Comparison of ENCODE assay signal across 28 cellular contexts in genomic region chr11:106390078-106390477, GRCh38.
"Had no signal": no experiment of that assay in that cellular context is flagged by ENCODE, and none has a peak within 500 bp of the region (broad histone marks: within the 10 kb centered on the region; RNA-seq: fewer than 3 reads in every experiment).

No MANE protein-coding gene starts in this region.

- H3K4me1 ChIP-seq: adrenal gland had no signal

- H3K4me3 Mint-ChIP-seq: activated CD4-positive, alpha-beta memory T cell treated with anti-CD3 and anti-CD28 coated beads, Interleukin-2, amount 10 ng/mL, durations not matched to agents 7 days and 5 days; activated CD4-positive, alpha-beta T cell treated with anti-CD3 and anti-CD28 coated beads for 36 hours; activated naive CD4-positive, alpha-beta T cell treated with anti-CD3 and anti-CD28 coated beads, Interleukin-2, amount 10 ng/mL, durations not matched to agents 7 days and 5 days; activated naive CD8-positive, alpha-beta T cell treated with anti-CD3 and anti-CD28 coated beads for 36 hours; activated T-helper 17 cell treated with anti-CD3 and anti-CD28 coated beads, Interleukin-2, amount 50 U/mL, for 72 hours; T-cell had no signal

- ATAC-seq: activated CD4-positive, alpha-beta T cell treated with anti-CD3 and anti-CD28 coated beads for 36 hours; activated T-helper 17 cell treated with anti-CD3 and anti-CD28 coated beads, Interleukin-2, amount 50 U/mL, for 72 hours; T-cell had no signal

- H3K27ac ChIP-seq: adrenal gland, WERI-Rb-1 had no signal

- H3K36me3 ChIP-seq: adrenal gland, MG63, WERI-Rb-1 had no signal

- DNase-seq: activated CD4-positive, alpha-beta memory T cell treated with anti-CD3 and anti-CD28 coated beads, Interleukin-2, amount 10 ng/mL, durations not matched to agents 7 days and 5 days; activated CD4-positive, alpha-beta T cell treated with anti-CD3 and anti-CD28 coated beads for 36 hours; activated CD4-positive, alpha-beta T cell treated with anti-CD3 and anti-CD28 coated beads, Interleukin-2, amount 50 U/mL, for 1 hour; activated gamma-delta T cell treated with Interleukin-2 at 50 U/mL for 16 hours; activated naive CD4-positive, alpha-beta T cell treated with anti-CD3 and anti-CD28 coated beads, Interleukin-2, amount 10 ng/mL, durations not matched to agents 7 days and 5 days; activated naive CD8-positive, alpha-beta T cell treated with anti-CD3 and anti-CD28 coated beads for 36 hours; activated T-cell treated with anti-CD3 and anti-CD28 coated beads for 4 hours; activated T-cell treated with anti-CD3 and anti-CD28 coated beads, Interleukin-2, amount 50 U/mL, for 48 hours; adrenal gland; anterior cingulate cortex; central memory CD4-positive, alpha-beta T cell; MG63; MV-4-11; NCI-H1092 treated with DMSO at 0.1 percent for 48 hours; NCI-H1417 treated with DMSO at 0.1 percent for 48 hours; NCI-H1694; NCI-H2029; NCI-H345; NCI-H510A; NCI-H526 treated with DMSO at 0.1 percent for 48 hours; NCI-H82; OCI-M1; SHP77 treated with DMSO at 0.1 percent for 48 hours; T-cell; WERI-Rb-1 had no signal

- FAIRE-seq: bronchial epithelial cell, RCC 7860 had no signal

- H3K4me3 ChIP-seq: adrenal gland, MG63 had no signal

- H3K27ac Mint-ChIP-seq: activated CD4-positive, alpha-beta memory T cell treated with anti-CD3 and anti-CD28 coated beads, Interleukin-2, amount 10 ng/mL, durations not matched to agents 7 days and 5 days; activated CD4-positive, alpha-beta T cell treated with anti-CD3 and anti-CD28 coated beads for 36 hours; activated naive CD4-positive, alpha-beta T cell treated with anti-CD3 and anti-CD28 coated beads, Interleukin-2, amount 10 ng/mL, durations not matched to agents 7 days and 5 days; activated naive CD8-positive, alpha-beta T cell treated with anti-CD3 and anti-CD28 coated beads for 36 hours; activated T-helper 17 cell treated with anti-CD3 and anti-CD28 coated beads, Interleukin-2, amount 50 U/mL, for 72 hours; T-cell had no signal

- H3K36me3 Mint-ChIP-seq: activated naive CD4-positive, alpha-beta T cell treated with anti-CD3 and anti-CD28 coated beads, Interleukin-2, amount 10 ng/mL, durations not matched to agents 7 days and 5 days; activated naive CD8-positive, alpha-beta T cell treated with anti-CD3 and anti-CD28 coated beads for 36 hours; T-cell had no signal

- H3K27me3 ChIP-seq: adrenal gland, MG63 had no signal

- H3K9me3 ChIP-seq: adrenal gland had no signal

- H3K27me3 Mint-ChIP-seq: activated CD4-positive, alpha-beta memory T cell treated with anti-CD3 and anti-CD28 coated beads, Interleukin-2, amount 10 ng/mL, durations not matched to agents 7 days and 5 days; activated CD4-positive, alpha-beta T cell treated with anti-CD3 and anti-CD28 coated beads for 36 hours; activated naive CD4-positive, alpha-beta T cell treated with anti-CD3 and anti-CD28 coated beads, Interleukin-2, amount 10 ng/mL, durations not matched to agents 7 days and 5 days; activated naive CD8-positive, alpha-beta T cell treated with anti-CD3 and anti-CD28 coated beads for 36 hours had no signal

- H3K4me1 Mint-ChIP-seq: activated CD4-positive, alpha-beta memory T cell treated with anti-CD3 and anti-CD28 coated beads, Interleukin-2, amount 10 ng/mL, durations not matched to agents 7 days and 5 days; activated CD4-positive, alpha-beta T cell treated with anti-CD3 and anti-CD28 coated beads for 36 hours; activated naive CD4-positive, alpha-beta T cell treated with anti-CD3 and anti-CD28 coated beads, Interleukin-2, amount 10 ng/mL, durations not matched to agents 7 days and 5 days; activated naive CD8-positive, alpha-beta T cell treated with anti-CD3 and anti-CD28 coated beads for 36 hours; activated T-helper 17 cell treated with anti-CD3 and anti-CD28 coated beads, Interleukin-2, amount 50 U/mL, for 72 hours; T-cell had no signal

- H3K9me3 Mint-ChIP-seq: activated CD4-positive, alpha-beta memory T cell treated with anti-CD3 and anti-CD28 coated beads, Interleukin-2, amount 10 ng/mL, durations not matched to agents 7 days and 5 days; activated naive CD4-positive, alpha-beta T cell treated with anti-CD3 and anti-CD28 coated beads, Interleukin-2, amount 10 ng/mL, durations not matched to agents 7 days and 5 days; activated T-helper 17 cell treated with anti-CD3 and anti-CD28 coated beads, Interleukin-2, amount 50 U/mL, for 72 hours had no signal
